13 cellular contexts compared by ENCODE assay signal in genomic region chr16:57166951-57167350, GRCh38. TPM values are rescaled to one million over a fixed set of nuclear protein-coding genes. Genes with fewer than 3 reads are reported as not detected.
DNase-seq lines count a peak whose midpoint lies in the region; ATAC-seq, FAIRE-seq and TF ChIP-seq lines count a peak whose summit lies in the region.
"Had no signal": no experiment of that assay in that cellular context is flagged by ENCODE, and none has a peak within 500 bp of the region (broad histone marks: within the 10 kb centered on the region; RNA-seq: fewer than 3 reads in every experiment).

No MANE protein-coding gene starts in this region.

- no TSS peak for BruUV-seq in GM12878 (replicated peaks; lab: Mats Ljungman, UMichigan)

- no peak overlapping the region for H3K4me3 ChIP-seq in MG63
- H3K4me3 ChIP-seq in GM12878 = no peak overlapping the region
- H3K4me3 ChIP-seq: adrenal gland had no signal

- no peaks in the 10 kb centered on the region for H4K20me1 ChIP-seq in GM12878 (ENCODE audit: control insufficient read depth, insufficient read depth)

- 0 out of 2 replicates have a peak overlapping the region, but pooled peaks have one; percentile 2 for H3K4me2 ChIP-seq in GM12878 (ENCODE audit: control insufficient read depth, insufficient read depth)

- peaks cover 15 to 20% of the 10 kb centered on the region in 2 donors for H3K4me1 Mint-ChIP-seq in stimulated activated naive B cell treated with anti-CD40 and anti-IgM and Interleukin-4, amounts not matched to agents 10 μg/mL and 1 μg/mL and 100 μg/mL, for 72 hours

- H3K27ac ChIP-seq in GM12878 (ENCODE audit: control insufficient read depth, insufficient read depth) = peak overlapping the region; percentile 50; the same call in 1 of the 2 replicates

- DNase-seq in MG63 = peak; percentile 48
- DNase-seq in GM12878 (ENCODE audit: low read depth, low spot score) = no peak
- DNase-seq in left ventricle myocardium superior = no peak
- no peak for DNase-seq in stimulated activated naive B cell treated with anti-CD40 and anti-IgM and Interleukin-4, amounts not matched to agents 10 μg/mL and 1 μg/mL and 100 μg/mL, for 72 hours
- no peak for DNase-seq in NCI-H2227 (lab: John Stamatoyannopoulos, UW; ENCODE audit: unreplicated experiment)
- no peak for DNase-seq in NCI-H774 (lab: John Stamatoyannopoulos, UW)
- DNase-seq in NCI-H1105 treated with DMSO at 0.1 percent for 48 hours (lab: John Stamatoyannopoulos, UW) = no peak
- DNase-seq: activated CD4-positive, alpha-beta memory T cell treated with anti-CD3 and anti-CD28 coated beads for 36 hours; foreskin melanocyte; NCI-H526 treated with DMSO at 0.1 percent for 48 hours had no signal

- peaks cover 88% of the 10 kb centered on the region for H3K36me3 ChIP-seq in MG63
- peaks cover 1 to 47% of the 10 kb centered on the region in 2 experiments for H3K36me3 ChIP-seq in GM12878 (ENCODE audit: control insufficient read depth in 2 of 2, insufficient read depth in 2 of 2, low read length in 1 of 2)

- H3K9ac ChIP-seq in GM12878 (ENCODE audit: control insufficient read depth, insufficient read depth, low read length) = no peak overlapping the region; the same call in 1 of the 2 replicates

- peaks cover 19% of the 10 kb centered on the region for H3K4me1 ChIP-seq in GM12878 (ENCODE audit: control insufficient read depth, insufficient read depth, low read length)

- no peak for TF ChIP-seq POLR2A in GM12878 (IDR thresholded peaks at IDR 0.05; ENCODE audit: low read depth, low read length)

- H3K27ac Mint-ChIP-seq in stimulated activated naive B cell treated with anti-CD40 and anti-IgM and Interleukin-4, amounts not matched to agents 10 μg/mL and 1 μg/mL and 100 μg/mL, for 72 hours = no peak overlapping the region
- H3K27ac Mint-ChIP-seq: activated CD4-positive, alpha-beta memory T cell treated with anti-CD3 and anti-CD28 coated beads for 36 hours had no signal

- intact Hi-C loops in GM12878 (cut with micrococcal nuclease; ENCODE audit: unreplicated experiment) = loop anchor here (5.0 kb wide), 1 partner anchor 40 kb away; no protein-coding TSS in a partner anchor
- intact Hi-C loops in left ventricle myocardium superior (cut with micrococcal nuclease) = loop anchor here (5.0 kb wide), 1 partner anchor 85 kb away; no protein-coding TSS in a partner anchor

- in situ Hi-C loops in GM12878 (cut with MboI) = loop anchor here (5.0 kb wide), 1 partner anchor 80 kb away; no protein-coding TSS in a partner anchor

- H3K27me3 Mint-ChIP-seq in stimulated activated naive B cell treated with anti-CD40 and anti-IgM and Interleukin-4, amounts not matched to agents 10 μg/mL and 1 μg/mL and 100 μg/mL, for 72 hours = no peaks in the 10 kb centered on the region
- H3K27me3 Mint-ChIP-seq: activated CD4-positive, alpha-beta memory T cell treated with anti-CD3 and anti-CD28 coated beads for 36 hours had no signal

- H3K79me2 ChIP-seq in GM12878 (ENCODE audit: control insufficient read depth, insufficient read depth, low read length) = no peaks in the 10 kb centered on the region

- POLR2A ChIA-PET in GM12878 (lab: Charles Lee) = interaction anchor here (0.7 to 1.2 kb wide), 5 partner anchors 9 to 220 kb away, joined by 3 read pairs; partner anchors contain the start of gene CPNE2

- H3K9me3 Mint-ChIP-seq in stimulated activated naive B cell treated with anti-CD40 and anti-IgM and Interleukin-4, amounts not matched to agents 10 μg/mL and 1 μg/mL and 100 μg/mL, for 72 hours = no peaks in the 10 kb centered on the region
- H3K9me3 Mint-ChIP-seq: activated CD4-positive, alpha-beta memory T cell treated with anti-CD3 and anti-CD28 coated beads for 36 hours had no signal

- no peak for TF ChIP-seq RAD21 in GM12878 (IDR thresholded peaks at IDR 0.05; ENCODE audit: insufficient read depth, low read depth, low read length)

- H3K9me3 ChIP-seq in MG63 (no peaks in the 10 kb centered on the region), GM12878 (replicated peaks; ENCODE audit: control insufficient read depth, insufficient read depth, low read length) (no peaks in the 10 kb centered on the region)
- H3K9me3 ChIP-seq: adrenal gland had no signal

- CTCF ChIA-PET in GM12878 (lab: Yijun Ruan, JAX) = interaction anchor here (0.5 to 1.8 kb wide), 12 partner anchors 15 to 374 kb away, joined by 3 to 17 read pairs (median 3); partner anchors contain the start of gene CPNE2

- no peak overlapping the region for H2AFZ ChIP-seq in GM12878 (ENCODE audit: control insufficient read depth, low read depth, low read length)

- no peak for TF ChIP-seq CTCF in GM12878 (IDR thresholded peaks at IDR 0.05 in 2 of 3, conservative IDR thresholded peaks at IDR 0.05 in 1 of 3; ENCODE audit: control insufficient read depth in 2 of 3, extremely low read depth in 1 of 3, insufficient read depth in 1 of 3, low read depth in 3 of 3, low read length in 3 of 3)

- FAIRE-seq in GM12878 (lab: Jason Lieb, UNC) = peak; percentile 77
- FAIRE-seq: H1 had no signal

- 32% methylated on average over 7 of the region's 7 CpGs for WGBS in GM12878 (ENCODE audit: insufficient coverage, insufficient replicate concordance, low lambda C conversion rate, missing lambda C conversion rate)

- RAD21 ChIA-PET in GM12878 (lab: Charles Lee; ENCODE audit: unreplicated experiment) = interaction anchor here (0.6 to 2.0 kb wide), 8 partner anchors 19 to 216 kb away, joined by 3 to 15 read pairs (median 4); partner anchors contain the start of genes CPNE2, PSME3IP1 and RSPRY1

- peaks cover 40 to 43% of the 10 kb centered on the region in 2 donors for H3K36me3 Mint-ChIP-seq in stimulated activated naive B cell treated with anti-CD40 and anti-IgM and Interleukin-4, amounts not matched to agents 10 μg/mL and 1 μg/mL and 100 μg/mL, for 72 hours

- H3K27me3 ChIP-seq in MG63 (no peaks in the 10 kb centered on the region), GM12878 (replicated peaks in 1 of 2; ENCODE audit: control insufficient read depth in 2 of 2, insufficient read depth in 2 of 2, low read length in 1 of 2) (no peaks in the 10 kb centered on the region)
- H3K27me3 ChIP-seq: adrenal gland had no signal

- SMC1A ChIA-PET in GM12878 (lab: Charles Lee; ENCODE audit: uncharacterized antibody, unreplicated experiment) = interaction anchor here (0.8 to 2.5 kb wide), 12 partner anchors 12 to 201 kb away, joined by 3 to 7 read pairs (median 4); partner anchors contain the start of gene CPNE2

- no peak overlapping the region for H3K4me3 Mint-ChIP-seq in stimulated activated naive B cell treated with anti-CD40 and anti-IgM and Interleukin-4, amounts not matched to agents 10 μg/mL and 1 μg/mL and 100 μg/mL, for 72 hours
- H3K4me3 Mint-ChIP-seq: activated CD4-positive, alpha-beta memory T cell treated with anti-CD3 and anti-CD28 coated beads for 36 hours had no signal

- peak; percentile 83 for ATAC-seq in GM12878
- peak; percentile 94 for ATAC-seq in left ventricle myocardium superior
- peak; percentile 81 to 83 for ATAC-seq in stimulated activated naive B cell treated with anti-CD40 and anti-IgM and Interleukin-4, amounts not matched to agents 10 μg/mL and 1 μg/mL and 100 μg/mL, for 72 hours (replicated peaks)
- ATAC-seq in HG03280 (IDR thresholded peaks at IDR 0.05; ENCODE audit: unreplicated experiment) = no peak

- TF ChIP-seq EP300 in GM12878 (IDR thresholded peaks at IDR 0.05; ENCODE audit: borderline replicate concordance in 1 of 2, control insufficient read depth in 1 of 2, low read depth in 2 of 2, low read length in 2 of 2) = no peak

RNA-seq across cellular contexts. Expression of gene PSME3IP1, which starts 18.9 kb away (rescaled TPM):
- 164 and 294 TPM in 2 replicates for total RNA-seq in MG63 (2014; rRNA removed; shearing (Covaris generic); ENCODE audit: low replicate concordance)
- total RNA-seq in GM12878 (2013; cell fraction: nucleolus; rRNA removed) = 80.2 and 90.1 TPM in 2 replicates
- total RNA-seq in GM12878 (2014; rRNA removed) (67.9 and 82.1 TPM in 2 replicates), GM12878 (2014; rRNA removed; fragmentation: Illumina TruSeq; extraction: Trizol) (146 and 152 TPM in 2 replicates), GM12878 (2021) (101 and 104 TPM in 2 replicates), left ventricle myocardium superior (59.0 TPM)
- 51.7 TPM for polyA plus RNA-seq in GM12878 (2011; ENCODE audit: low read depth)
- polyA plus RNA-seq in GM12878 (2011; rRNA removed) (114 and 117 TPM in 2 replicates), GM12878 (2014; fragmentation: Illumina TruSeq; extraction: Trizol) (174 and 180 TPM in 2 replicates), GM12878 (2014; fragmentation: Nextera tagmentation; extraction: Ambion mirVana) (10 to 100 TPM; 72.5 to 90.2 TPM), GM12878 (2014; rRNA removed) (94.6 and 106 TPM in 2 replicates), GM12878 (2016; fragmentation: Nextera tagmentation; extraction: Ambion mirVana) (100 to 1,000 TPM; 135 to 143 TPM)
- polyA plus RNA-seq in GM12878 (2011; cell fraction: cytosol; rRNA removed) = 134 and 137 TPM in 2 replicates
- polyA plus RNA-seq in GM12878 (2011; cell fraction: nucleus; rRNA removed) = 121 and 124 TPM in 2 replicates
- 70.8 and 73.8 TPM in 2 replicates for polyA plus RNA-seq in GM12878 (2012)
- 83.2 and 109 TPM in 2 replicates for polyA minus RNA-seq in GM12878 (2011; rRNA and poly(A)+ RNA removed)
- polyA minus RNA-seq in GM12878 (2011; cell fraction: cytosol; rRNA and poly(A)+ RNA removed) = 33.0 and 36.1 TPM in 2 replicates
- polyA minus RNA-seq in GM12878 (2011; cell fraction: nucleus; rRNA and poly(A)+ RNA removed) = 22.6 and 36.0 TPM in 2 replicates

RNA-seq across cellular contexts. Expression of gene RSPRY1, which starts 19.2 kb away (rescaled TPM):
- total RNA-seq in MG63 (2014; rRNA removed; shearing (Covaris generic); ENCODE audit: low replicate concordance) = 72.1 and 106 TPM in 2 replicates
- total RNA-seq in GM12878 (2013; cell fraction: nucleolus; rRNA removed) = 126 and 145 TPM in 2 replicates
- total RNA-seq in GM12878 (2014; rRNA removed) (35.0 and 37.5 TPM in 2 replicates), GM12878 (2014; rRNA removed; fragmentation: Illumina TruSeq; extraction: Trizol) (41.2 and 44.8 TPM in 2 replicates), GM12878 (2021) (38.0 and 40.5 TPM in 2 replicates), left ventricle myocardium superior (20.3 TPM)
- polyA plus RNA-seq in GM12878 (2011; ENCODE audit: low read depth) = 26.3 TPM
- polyA plus RNA-seq in GM12878 (2011; rRNA removed) (47.7 and 50.8 TPM in 2 replicates), GM12878 (2014; fragmentation: Illumina TruSeq; extraction: Trizol) (41.8 and 47.7 TPM in 2 replicates), GM12878 (2014; fragmentation: Nextera tagmentation; extraction: Ambion mirVana) (10 to 100 TPM; 18.5 to 25.1 TPM), GM12878 (2014; rRNA removed) (24.0 and 29.1 TPM in 2 replicates), GM12878 (2016; fragmentation: Nextera tagmentation; extraction: Ambion mirVana) (10 to 100 TPM; 44.8 to 57.0 TPM)
- 28.1 and 32.9 TPM in 2 replicates for polyA plus RNA-seq in GM12878 (2011; cell fraction: cytosol; rRNA removed)
- 33.1 and 59.7 TPM in 2 replicates for polyA plus RNA-seq in GM12878 (2011; cell fraction: nucleus; rRNA removed)
- 19.0 and 28.2 TPM in 2 replicates for polyA plus RNA-seq in GM12878 (2012)
- 82.9 and 86.9 TPM in 2 replicates for polyA minus RNA-seq in GM12878 (2011; rRNA and poly(A)+ RNA removed)
- 26.6 and 31.1 TPM in 2 replicates for polyA minus RNA-seq in GM12878 (2011; cell fraction: cytosol; rRNA and poly(A)+ RNA removed)
- polyA minus RNA-seq in GM12878 (2011; cell fraction: nucleus; rRNA and poly(A)+ RNA removed) = 41.8 and 66.1 TPM in 2 replicates
